Comparison of ENCODE assay signal across 9 cellular contexts in genomic region chr15:68586274-68586961, GRCh38. TPM values are rescaled to one million over a fixed set of nuclear protein-coding genes. Genes with fewer than 3 reads are reported as not detected.
DNase-seq lines count a peak whose midpoint lies in the region; ATAC-seq and TF ChIP-seq lines count a peak whose summit lies in the region.
"Had no signal": no experiment of that assay in that cellular context is flagged by ENCODE, and none has a peak within 500 bp of the region (broad histone marks: within the 10 kb centered on the region; RNA-seq: fewer than 3 reads in every experiment).

No MANE protein-coding gene starts in this region.

- 0 out of 22 replicates have a peak overlapping the region, but pooled peaks of 1 of the 11 experiments have one; percentile 4 for H3K9ac ChIP-seq in BLaER1 treated with 17β-estradiol and CSF1 and Interleukin-3, amounts not matched to agents 10 nM and 100 nM
- H3K9ac ChIP-seq in mammary epithelial cell (ENCODE audit: insufficient read depth, low read length), result no peak overlapping the region

- no peaks in the 10 kb centered on the region for H3K79me2 ChIP-seq in mammary epithelial cell (ENCODE audit: insufficient read depth, low read length)

- ATAC-seq in GM19463 (IDR thresholded peaks at IDR 0.05; ENCODE audit: unreplicated experiment), result no peak
- ATAC-seq in mucosa of descending colon, result no peak
- ATAC-seq: activated CD8-positive, alpha-beta T cell treated with anti-CD3 and anti-CD28 coated beads for 36 hours had no signal

- BruUV-seq in mammary epithelial cell (replicated peaks; lab: Mats Ljungman, UMichigan), result no TSS peak

- H3K36me3 Mint-ChIP-seq in neural crest cell (ENCODE audit: low read depth) (no peaks in the 10 kb centered on the region), CD14-positive monocyte (no peaks in the 10 kb centered on the region)

- no peaks in the 10 kb centered on the region for H3K9me3 Mint-ChIP-seq in neural crest cell
- no peaks in the 10 kb centered on the region for H3K9me3 Mint-ChIP-seq in CD14-positive monocyte
- H3K9me3 Mint-ChIP-seq: activated CD8-positive, alpha-beta T cell treated with anti-CD3 and anti-CD28 coated beads for 36 hours had no signal

- H3K27me3 ChIP-seq in BLaER1 treated with 17β-estradiol and CSF1 and Interleukin-3, amounts not matched to agents 10 nM and 100 nM, result peaks cover 0 to 7% (median 0%) of the 10 kb centered on the region in 11 experiments; a peak in 3 of 22 replicates
- no peaks in the 10 kb centered on the region for H3K27me3 ChIP-seq in mammary epithelial cell (ENCODE audit: insufficient read depth, low read length)

- H4K20me1 ChIP-seq in BLaER1 treated with 17β-estradiol and CSF1 and Interleukin-3, amounts not matched to agents 10 nM and 100 nM, result peaks cover 0 to 81% (median 33%) of the 10 kb centered on the region in 11 experiments; a peak in 15 of 22 replicates
- H4K20me1 ChIP-seq in mammary epithelial cell (ENCODE audit: insufficient read depth, low read length), result no peaks in the 10 kb centered on the region

- peak overlapping the region; percentile 64 for H2AFZ ChIP-seq in mammary epithelial cell (ENCODE audit: low read depth, low read length)

- no peaks in the 10 kb centered on the region for H3K27me3 Mint-ChIP-seq in neural crest cell (ENCODE audit: low read depth)
- peaks cover 2 to 15% (median 8%) of the 10 kb centered on the region in 3 donors for H3K27me3 Mint-ChIP-seq in CD14-positive monocyte (ENCODE audit: low read depth in 3 of 3)

- no peaks in the 10 kb centered on the region for H3K36me3 ChIP-seq in BLaER1 treated with 17β-estradiol and CSF1 and Interleukin-3, amounts not matched to agents 10 nM and 100 nM
- H3K36me3 ChIP-seq in mammary epithelial cell (ENCODE audit: insufficient read depth, low read length), result no peaks in the 10 kb centered on the region
- no peaks in the 10 kb centered on the region for H3K36me3 ChIP-seq in mucosa of descending colon (ENCODE audit: low read depth)

- TF ChIP-seq CTCF in mammary epithelial cell (conservative IDR thresholded peaks at IDR 0.05 in 1 of 2, IDR thresholded peaks at IDR 0.05 in 1 of 2; ENCODE audit: extremely low read depth in 1 of 2, insufficient read depth in 1 of 2, low read depth in 1 of 2, low read length in 2 of 2) (no peak), neural crest cell (conservative IDR thresholded peaks at IDR 0.05) (no peak), mucosa of descending colon (IDR thresholded peaks at IDR 0.05) (no peak), CD14-positive monocyte (IDR thresholded peaks at IDR 0.05) (no peak)

- in situ Hi-C loops in mammary epithelial cell (cut with MboI; ENCODE audit: low sequenced_read_pairs in 2 of 2), result loop anchor here in 1 of 2 donors (10.0 kb wide), 1 partner anchor 58 kb away; no protein-coding TSS in a partner anchor

- dilution Hi-C loops in mammary epithelial cell (cut with HindIII; ENCODE audit: low sequenced_read_pairs), result no loop called here

- H3K27ac ChIP-seq in BLaER1 treated with 17β-estradiol and CSF1 and Interleukin-3, amounts not matched to agents 10 nM and 100 nM, result no peak overlapping the region
- no peak overlapping the region for H3K27ac ChIP-seq in mammary epithelial cell (ENCODE audit: insufficient read depth, low read depth, low read length)

- intact Hi-C loops in mammary epithelial cell (cut with micrococcal nuclease), result loop anchor here (1.0 kb wide), 1 partner anchor 55 kb away; no protein-coding TSS in a partner anchor
- intact Hi-C loops in mucosa of descending colon (cut with DNase I, micrococcal nuclease), result no loop called here
- intact Hi-C loops in CD14-positive monocyte (cut with micrococcal nuclease), result no loop called here

- H3K27ac Mint-ChIP-seq in neural crest cell (ENCODE audit: unreplicated experiment) (peak overlapping the region; percentile 22), CD14-positive monocyte (peak overlapping the region in 1 of 7 donors; percentile 76)
- H3K27ac Mint-ChIP-seq: activated CD8-positive, alpha-beta T cell treated with anti-CD3 and anti-CD28 coated beads for 36 hours had no signal

- H3K4me3 ChIP-seq in BLaER1 treated with 17β-estradiol and CSF1 and Interleukin-3, amounts not matched to agents 10 nM and 100 nM, result no peak overlapping the region
- H3K4me3 ChIP-seq in mammary epithelial cell (replicated peaks in 1 of 3; ENCODE audit: insufficient read depth in 1 of 3, low read depth in 2 of 3, low read length in 3 of 3) (no peak overlapping the region), mucosa of descending colon (no peak overlapping the region)

- H3K4me3 Mint-ChIP-seq in neural crest cell, result peak overlapping the region; percentile 25
- no peak overlapping the region for H3K4me3 Mint-ChIP-seq in CD14-positive monocyte
- H3K4me3 Mint-ChIP-seq: activated CD8-positive, alpha-beta T cell treated with anti-CD3 and anti-CD28 coated beads for 36 hours had no signal

- no peaks in the 10 kb centered on the region for H3K9me3 ChIP-seq in BLaER1 treated with 17β-estradiol and CSF1 and Interleukin-3, amounts not matched to agents 10 nM and 100 nM (replicated peaks in 1 of 11)
- H3K9me3 ChIP-seq in mammary epithelial cell (replicated peaks; ENCODE audit: insufficient read depth, low read length) (no peaks in the 10 kb centered on the region), mucosa of descending colon (no peaks in the 10 kb centered on the region)

- 35% methylated on average over 7 of the region's 8 CpGs for WGBS in mammary epithelial cell (ENCODE audit: low coverage, missing lambda C conversion rate)

- peaks cover 38 to 94% (median 75%) of the 10 kb centered on the region in 10 experiments for H3K4me1 ChIP-seq in BLaER1 treated with 17β-estradiol and CSF1 and Interleukin-3, amounts not matched to agents 10 nM and 100 nM
- H3K4me1 ChIP-seq in mammary epithelial cell (ENCODE audit: insufficient read depth, low read length) (peaks cover 28% of the 10 kb centered on the region), mucosa of descending colon (ENCODE audit: low read depth) (no peaks in the 10 kb centered on the region)

- H3K4me2 ChIP-seq in BLaER1 treated with 17β-estradiol and CSF1 and Interleukin-3, amounts not matched to agents 10 nM and 100 nM, result peak overlapping the region in 9 of 11 experiments; percentile 2 to 88 (median 37); a peak in 13 of 22 replicates
- peak overlapping the region; percentile 3 for H3K4me2 ChIP-seq in mammary epithelial cell (ENCODE audit: insufficient read depth, low read depth, low read length)

- DNase-seq in HT1080 (ENCODE audit: low read depth) (peak; percentile 97), mammary epithelial cell (peak; percentile 87), neural crest cell (ENCODE audit: low read depth, low spot score) (no peak), mucosa of descending colon (no peak), mesenteric fat pad (ENCODE audit: low spot score) (no peak), CD14-positive monocyte (ENCODE audit: low spot score) (no peak)
- DNase-seq: activated CD8-positive, alpha-beta T cell treated with anti-CD3 and anti-CD28 coated beads for 36 hours had no signal

- CTCF ChIA-PET in mammary epithelial cell (lab: Charles Lee; ENCODE audit: low non-redundant PET), result no interaction called here

- H3K4me1 Mint-ChIP-seq in neural crest cell, result peaks cover 55% of the 10 kb centered on the region
- H3K4me1 Mint-ChIP-seq in CD14-positive monocyte, result peaks cover 3% of the 10 kb centered on the region

RNA-seq across cellular contexts. Expression of gene CORO2B, which starts 7.6 kb away (rescaled TPM):
- total RNA-seq in HT1080 (2014; rRNA removed; shearing (Covaris generic)), result 12.3 and 15.9 TPM in 2 replicates
- 10.2 and 11.7 TPM in 2 replicates for polyA plus RNA-seq in HT1080 (2015; cell fraction: cytosol; rRNA removed)
- 6.0 and 8.2 TPM in 2 replicates for polyA plus RNA-seq in HT1080 (2015; cell fraction: nucleus; rRNA removed)
- total RNA-seq in mammary epithelial cell, result 1 to 10 TPM; 3.2 to 4.3 TPM
- 2.6 TPM for polyA plus RNA-seq in mammary epithelial cell
- 2.7 TPM for polyA minus RNA-seq in mammary epithelial cell
- 21.3 and 23.1 TPM in 2 replicates for total RNA-seq in neural crest cell
- total RNA-seq in mucosa of descending colon, result 1 to 10 TPM; 1.3 to 4.7 (median 1.9) TPM
- 4.9 TPM for total RNA-seq in mesenteric fat pad
- not detected for polyA plus RNA-seq in CD14-positive monocyte
- total RNA-seq: activated CD8-positive, alpha-beta T cell treated with anti-CD3 and anti-CD28 coated beads for 36 hours had no signal

Comparison
In these comparisons a context has a peak if more than half of its experiments do, and no peak if none do; other contexts are left out.
1. DNase-seq: peak in HT1080 (single experiment) and mammary epithelial cell (single experiment); none in neural crest cell (single experiment), mucosa of descending colon (0 of 3), mesenteric fat pad (single experiment) and CD14-positive monocyte (single experiment).